21 cellular contexts compared by ENCODE assay signal in genomic region chr16:9003322-9003721, GRCh38. TPM values are rescaled to one million over a fixed set of nuclear protein-coding genes. Genes with fewer than 3 reads are reported as not detected.
A peak's percentile ranks its signal among the peaks of the same experiment; 100 is the strongest.
DNase-seq lines count a peak whose midpoint lies in the region; ATAC-seq, FAIRE-seq and TF ChIP-seq lines count a peak whose summit lies in the region.
"Had no signal": no experiment of that assay in that cellular context is flagged by ENCODE, and none has a peak within 500 bp of the region (broad histone marks: within the 10 kb centered on the region; RNA-seq: fewer than 3 reads in every experiment).

No MANE protein-coding gene starts in this region.

- TF ChIP-seq CTCF in HepG2 (CRISPR knock-in tag; IDR thresholded peaks at IDR 0.05) (no peak), right lobe of liver (IDR thresholded peaks at IDR 0.05) (no peak), left lung (IDR thresholded peaks at IDR 0.05) (no peak)

- no peak for TF ChIP-seq POLR2A in HepG2 (IDR thresholded peaks at IDR 0.05; ENCODE audit: insufficient read depth in 1 of 2, low read depth in 2 of 2, low read length in 2 of 2)
- TF ChIP-seq POLR2A in right lobe of liver (IDR thresholded peaks at IDR 0.05), result no peak

- H3K4me1 ChIP-seq in HepG2 (ENCODE audit: insufficient read depth, low read length) (peaks cover 53% of the 10 kb centered on the region), right lobe of liver (peaks cover 0 to under 1% (median 0%) of the 10 kb centered on the region in 4 donors), left lung (peaks cover 0 to 3% of the 10 kb centered on the region in 2 donors)
- H3K4me1 ChIP-seq: SJSA1, vagina had no signal

- H3K9me3 ChIP-seq in HepG2 (ENCODE audit: low read length) (no peaks in the 10 kb centered on the region), right lobe of liver (no peaks in the 10 kb centered on the region), left lung (no peaks in the 10 kb centered on the region)
- H3K9me3 ChIP-seq: body of pancreas, SJSA1, vagina had no signal

- CTCF ChIA-PET in HepG2 (lab: Yijun Ruan, JAX; ENCODE audit: low intra/inter-chr PET ratio, low total read pairs), result no interaction called here

- H3K4me2 ChIP-seq in HepG2 (ENCODE audit: low read depth, low read length), result peak overlapping the region; percentile 47

- in situ Hi-C loops in HepG2 (cut with HindIII; ENCODE audit: extremely low pct_ligation_motif_present, low pct_unique_long_range_greater_than_20kb), result no loop called here

- H3K27ac ChIP-seq in HepG2 (ENCODE audit: extremely low read length, insufficient read depth, low read length) (no peak overlapping the region), right lobe of liver (no peak overlapping the region), left lung (no peak overlapping the region)
- H3K27ac ChIP-seq: body of pancreas, SJSA1, vagina had no signal

- no peak for FAIRE-seq in HepG2 (lab: Jason Lieb, UNC)
- FAIRE-seq: endothelial cell of umbilical vein, G401.6 had no signal

- H3K9ac ChIP-seq in HepG2 (ENCODE audit: insufficient read depth, low read depth, low read length), result no peak overlapping the region

- no peaks in the 10 kb centered on the region for H3K79me2 ChIP-seq in HepG2 (ENCODE audit: insufficient read depth, low read length)

- TF ChIP-seq RAD21 in HepG2 (CRISPR knock-in tag; IDR thresholded peaks at IDR 0.05), result no peak

- BruUV-seq in HepG2 (replicated peaks; lab: Mats Ljungman, UMichigan), result no TSS peak

- ATAC-seq in HepG2 (0 out of 3 replicates have a peak, but pooled peaks have one; percentile 7), right lobe of liver (no peak), left lung (peak; percentile 98), GM18909 (IDR thresholded peaks at IDR 0.05; ENCODE audit: poor library complexity, unreplicated experiment) (no peak), GM21717 (IDR thresholded peaks at IDR 0.05; ENCODE audit: unreplicated experiment) (no peak)
- ATAC-seq: activated naive CD8-positive, alpha-beta T cell treated with anti-CD3 and anti-CD28 coated beads, Interleukin-2, amount 50 U/mL, for 24 hours; body of pancreas had no signal

- DNase-seq in HepG2 (ENCODE audit: low spot score), result no peak
- DNase-seq in right lobe of liver, result no peak
- peak; percentile 9 for DNase-seq in NCI-H748 treated with DMSO at 0.1 percent for 48 hours (lab: John Stamatoyannopoulos, UW)
- DNase-seq in left lung, result peak in 1 of 2 donors; percentile 59
- DNase-seq in hepatic stellate cell (ENCODE audit: low spot score), result no peak
- no peak for DNase-seq in cerebellar cortex (ENCODE audit: low spot score)
- DNase-seq: activated CD4-positive, alpha-beta T cell treated with anti-CD3 and anti-CD28 coated beads, Interleukin-2, amount 50 U/mL, for 1 hour; activated naive CD8-positive, alpha-beta T cell treated with anti-CD3 and anti-CD28 coated beads, Interleukin-2, amount 50 U/mL, for 24 hours; foreskin fibroblast; NCI-H1694; NCI-H524 treated with DMSO at 0.1 percent for 48 hours; nucleus accumbens; OCI-M1; stimulated activated CD4-positive, alpha-beta T cell treated with anti-CD3 and anti-CD28 coated beads, Interleukin-12 subunit alpha, Interleukin-12 subunit beta, amount 100 ng/mL, for 4 hours had no signal

- H2AFZ ChIP-seq in HepG2 (ENCODE audit: low read length), result no peak overlapping the region

- peaks cover 4 to 11% of the 10 kb centered on the region in 2 experiments; a peak in 3 of 5 replicates for H3K27me3 ChIP-seq in HepG2 (ENCODE audit: control insufficient read depth in 1 of 2, insufficient read depth in 2 of 2, low read length in 2 of 2)
- H3K27me3 ChIP-seq in right lobe of liver, result no peaks in the 10 kb centered on the region
- H3K27me3 ChIP-seq in left lung, result no peaks in the 10 kb centered on the region
- H3K27me3 ChIP-seq: body of pancreas, SJSA1, vagina had no signal

- WGBS in HepG2 (ENCODE audit: low lambda C conversion rate), result 4% methylated on average over 5 of the region's 5 CpGs
- WGBS in right lobe of liver (ENCODE audit: insufficient coverage, low coverage, low lambda C conversion rate, missing lambda C conversion rate), result 55% methylated on average over 4 of the region's 5 CpGs

- H4K20me1 ChIP-seq in HepG2 (ENCODE audit: insufficient read depth, low read length), result no peaks in the 10 kb centered on the region

- H3K4me3 ChIP-seq in HepG2 (replicated peaks in 1 of 3; ENCODE audit: insufficient read depth in 1 of 3, low read depth in 2 of 3, low read length in 3 of 3) (no peak overlapping the region), right lobe of liver (no peak overlapping the region), left lung (no peak overlapping the region)
- H3K4me3 ChIP-seq: body of pancreas, SJSA1, vagina had no signal

- intact Hi-C loops in HepG2 (cut with micrococcal nuclease; ENCODE audit: unreplicated experiment) (no loop called here), right lobe of liver (cut with DNase I) (loop anchor here in 1 of 2 donors (10.0 kb wide), 1 partner anchor 109 kb away; no protein-coding TSS in a partner anchor), left lung (cut with DNase I) (loop anchor here in 1 of 2 donors (10.0 kb wide), 1 partner anchor 99 kb away; no protein-coding TSS in a partner anchor)

- TF ChIP-seq EP300 in HepG2 (IDR thresholded peaks at IDR 0.05; ENCODE audit: low read depth in 2 of 2, low read length in 2 of 2) (no peak), HepG2 (CRISPR knock-in tag; IDR thresholded peaks at IDR 0.05; ENCODE audit: borderline replicate concordance) (no peak)

- POLR2A ChIA-PET in HepG2 (lab: Yijun Ruan, JAX), result interaction anchor here (0.5 to 1.3 kb wide), 2 partner anchors 12 to 109 kb away, joined by 3 read pairs; no protein-coding TSS in a partner anchor

- H3K36me3 ChIP-seq in HepG2 (replicated peaks in 1 of 2; ENCODE audit: control insufficient read depth in 1 of 2, insufficient read depth in 2 of 2, low read length in 2 of 2) (no peaks in the 10 kb centered on the region), right lobe of liver (no peaks in the 10 kb centered on the region), left lung (no peaks in the 10 kb centered on the region)
- H3K36me3 ChIP-seq: SJSA1, vagina had no signal

TF ChIP-seq in HepG2, 621 proteins besides CTCF, POLR2A, EP300 and RAD21 (continues in another document):
- TF ChIP-seq HNF1B (CRISPR knock-in tag; IDR thresholded peaks at IDR 0.05) (no peak), ZXDC (CRISPR knock-in tag; IDR thresholded peaks at IDR 0.05) (0 out of 2 replicates have a peak, but pooled peaks have one; percentile 41), ZNF121 (CRISPR knock-in tag; IDR thresholded peaks at IDR 0.05) (peak; percentile 86)

RNA-seq across cellular contexts. Expression of gene USP7, which starts 39.6 kb away (rescaled TPM):
- total RNA-seq in HepG2 (2016; rRNA removed; fragmentation: Illumina TruSeq; extraction: Trizol) (173 and 177 TPM in 2 replicates), right lobe of liver (10 to 100 TPM; 46.8 to 55.8 (median 49.1) TPM), left lung (10 to 100 TPM; 70.4 to 98.4 TPM)
- total RNA-seq in HepG2 (2016; cell fraction: cytosol; rRNA removed; fragmentation: Illumina TruSeq; extraction: Trizol; ENCODE audit: low read depth), result 42.2 and 47.1 TPM in 2 replicates
- total RNA-seq in HepG2 (2016; cell fraction: insoluble cytoplasmic fraction; rRNA removed; fragmentation: Illumina TruSeq; extraction: Trizol), result 166 and 185 TPM in 2 replicates
- total RNA-seq in HepG2 (2016; cell fraction: membrane; rRNA removed; fragmentation: Illumina TruSeq; extraction: Trizol), result 53.5 and 58.7 TPM in 2 replicates
- 231 and 239 TPM in 2 replicates for total RNA-seq in HepG2 (2016; cell fraction: nucleus; rRNA removed; fragmentation: Illumina TruSeq; extraction: Trizol)
- 52.5 and 58.4 TPM in 2 replicates for polyA plus RNA-seq in HepG2 (2011; rRNA removed)
- 16.6 and 26.6 TPM in 2 replicates for polyA plus RNA-seq in HepG2 (2011; cell fraction: cytosol; rRNA removed)
- 77.7 and 102 TPM in 2 replicates for polyA plus RNA-seq in HepG2 (2011; cell fraction: nucleus; rRNA removed)
- 151 and 152 TPM in 2 replicates for polyA plus RNA-seq in HepG2 (2012)
- 5.3 and 6.8 TPM in 2 replicates for polyA plus RNA-seq in HepG2 (2016; cell fraction: cytosol; fragmentation: Illumina TruSeq; extraction: Trizol; ENCODE audit: low read depth)
- polyA plus RNA-seq in HepG2 (2016; cell fraction: insoluble cytoplasmic fraction; fragmentation: Illumina TruSeq; extraction: Trizol; ENCODE audit: low read depth), result 200 and 216 TPM in 2 replicates
- polyA plus RNA-seq in HepG2 (2016; cell fraction: membrane; fragmentation: Illumina TruSeq; extraction: Trizol; ENCODE audit: low read depth), result 18.6 and 26.0 TPM in 2 replicates
- 243 and 249 TPM in 2 replicates for polyA plus RNA-seq in HepG2 (2016; cell fraction: nucleus; fragmentation: Illumina TruSeq; extraction: Trizol; ENCODE audit: insufficient read depth, low read depth)
- 135 and 250 TPM in 2 replicates for polyA minus RNA-seq in HepG2 (2011; rRNA and poly(A)+ RNA removed; ENCODE audit: low replicate concordance)
- polyA minus RNA-seq in HepG2 (2011; cell fraction: cytosol; rRNA and poly(A)+ RNA removed), result 49.2 and 87.1 TPM in 2 replicates
- 329 and 403 TPM in 2 replicates for polyA minus RNA-seq in HepG2 (2011; cell fraction: nucleus; rRNA and poly(A)+ RNA removed)

Comparison
In these comparisons a context has a peak if more than half of its experiments do, and no peak if none do; other contexts are left out.
1. ATAC-seq: peak in HepG2 (single experiment) and left lung (single experiment); none in right lobe of liver (0 of 4), GM18909 (single experiment) and GM21717 (single experiment).